Comparison of ENCODE assay signal across 8 cellular contexts in the genomic region with DNA sequence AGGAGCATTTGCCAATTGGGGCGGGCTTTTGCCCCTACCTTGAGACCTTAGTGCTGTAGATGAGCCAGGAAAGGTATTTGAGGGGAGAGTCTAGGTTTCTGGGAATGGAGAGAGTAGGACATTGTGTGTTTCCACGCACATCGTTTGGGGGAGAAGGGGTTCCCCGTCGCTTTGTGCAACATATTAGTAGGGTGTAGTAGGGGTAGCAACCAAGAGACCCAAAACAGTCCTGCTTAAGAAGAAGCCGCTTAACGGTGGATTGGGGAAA. TPM values are rescaled to one million over a fixed set of nuclear protein-coding genes. Genes with fewer than 3 reads are reported as not detected.
DNase-seq lines count a peak whose midpoint lies in the region; ATAC-seq and TF ChIP-seq lines count a peak whose summit lies in the region.

No MANE protein-coding gene starts in this region.

- H3K4me1 ChIP-seq in mesendoderm (ENCODE audit: control insufficient read depth, low read depth, low read length), result no peaks in the 10 kb centered on the region

- H4K8ac ChIP-seq in mesendoderm (ENCODE audit: low read depth, low read length), result peak overlapping the region; percentile 77

- H4K5ac ChIP-seq in mesendoderm (ENCODE audit: low read length), result peak overlapping the region; percentile 82

- H3K27me3 Mint-ChIP-seq in stimulated activated naive CD8-positive, alpha-beta T cell treated with anti-CD3 and anti-CD28 coated beads, Interleukin-15, Interleukin-2, amounts not matched to agents 100 ng/mL and 50 ng/mL, for 24 hours, result no peaks in the 10 kb centered on the region

- H3K9me3 Mint-ChIP-seq in stimulated activated naive CD8-positive, alpha-beta T cell treated with anti-CD3 and anti-CD28 coated beads, Interleukin-15, Interleukin-2, amounts not matched to agents 100 ng/mL and 50 ng/mL, for 24 hours, result no peaks in the 10 kb centered on the region

- no peak overlapping the region for H3K23ac ChIP-seq in mesendoderm (ENCODE audit: low read length)

- H3K27ac Mint-ChIP-seq in stimulated activated naive CD8-positive, alpha-beta T cell treated with anti-CD3 and anti-CD28 coated beads, Interleukin-15, Interleukin-2, amounts not matched to agents 100 ng/mL and 50 ng/mL, for 24 hours, result peak overlapping the region; percentile 94

- H3K79me2 ChIP-seq in mesendoderm (ENCODE audit: control insufficient read depth, insufficient read depth, low read length), result peaks cover 41% of the 10 kb centered on the region

- peak overlapping the region; percentile 91 for H3K4ac ChIP-seq in mesendoderm (ENCODE audit: low read depth, low read length)

- peak overlapping the region; percentile 92 for H3K27ac ChIP-seq in brain microvascular endothelial cell
- peak overlapping the region; percentile 94 for H3K27ac ChIP-seq in mesendoderm (ENCODE audit: low read depth, low read length)

- WGBS in mesendoderm (ENCODE audit: extremely low coverage, insufficient coverage, low lambda C conversion rate), result no CpG with 5 or more reads among the region's 7 CpGs

- no peak for TF ChIP-seq CTCF in brain microvascular endothelial cell (IDR thresholded peaks at IDR 0.05; ENCODE audit: low read depth, low read length, missing control alignments)

- peak overlapping the region; percentile 35 for H2AK5ac ChIP-seq in mesendoderm (ENCODE audit: low read length)

- H3K9ac ChIP-seq in mesendoderm (ENCODE audit: low read length), result peak overlapping the region; percentile 91

- peak overlapping the region; percentile 70 for H3K4me2 ChIP-seq in mesendoderm (ENCODE audit: low read length)

- H3K56ac ChIP-seq in mesendoderm (ENCODE audit: low read length), result peak overlapping the region; percentile 93

- H3K4me3 ChIP-seq in brain microvascular endothelial cell (ENCODE audit: low read depth, low read length) (peak overlapping the region; percentile 62), mesendoderm (ENCODE audit: low read length) (peak overlapping the region; percentile 50)

- no peak overlapping the region for H2BK15ac ChIP-seq in mesendoderm (replicated peaks; ENCODE audit: low read depth)

- H3K4me3 Mint-ChIP-seq in stimulated activated naive CD8-positive, alpha-beta T cell treated with anti-CD3 and anti-CD28 coated beads, Interleukin-15, Interleukin-2, amounts not matched to agents 100 ng/mL and 50 ng/mL, for 24 hours, result peak overlapping the region; percentile 100

- peak overlapping the region; percentile 88 for H2BK120ac ChIP-seq in mesendoderm (ENCODE audit: low read depth, low read length)

- no peaks in the 10 kb centered on the region for H3K79me1 ChIP-seq in mesendoderm (ENCODE audit: low read length)

- no peak for DNase-seq in stimulated activated naive CD8-positive, alpha-beta T cell treated with anti-CD3 and anti-CD28 coated beads, Interleukin-15, Interleukin-2, amounts not matched to agents 100 U/mL and 50 U/mL, for 24 hours
- DNase-seq in brain microvascular endothelial cell (no peak), mesendoderm (no peak), NCI-H446 (lab: John Stamatoyannopoulos, UW) (no peak), dermis blood vessel endothelial cell (no peak), AG20443 (ENCODE audit: low spot score) (no peak), DMS53 (lab: John Stamatoyannopoulos, UW) (no peak)

- no peaks in the 10 kb centered on the region for H3K27me3 ChIP-seq in brain microvascular endothelial cell (replicated peaks)
- no peaks in the 10 kb centered on the region for H3K27me3 ChIP-seq in mesendoderm (ENCODE audit: insufficient read depth, low read length, poor library complexity)

- in situ Hi-C loops in brain microvascular endothelial cell (cut with HindIII; ENCODE audit: low pct_ligation_motif_present, low sequenced_read_pairs), result no loop called here

- peak overlapping the region; percentile 14 for H2BK5ac ChIP-seq in mesendoderm (ENCODE audit: low read length)

- no peak for ATAC-seq in stimulated activated naive CD8-positive, alpha-beta T cell treated with anti-CD3 and anti-CD28 coated beads, Interleukin-15, Interleukin-2, amounts not matched to agents 100 U/mL and 50 U/mL, for 24 hours

- H3K36me3 ChIP-seq in brain microvascular endothelial cell (replicated peaks) (no peaks in the 10 kb centered on the region), mesendoderm (ENCODE audit: control insufficient read depth, insufficient read depth, low read length) (no peaks in the 10 kb centered on the region)

- H3K4me1 Mint-ChIP-seq in stimulated activated naive CD8-positive, alpha-beta T cell treated with anti-CD3 and anti-CD28 coated beads, Interleukin-15, Interleukin-2, amounts not matched to agents 100 ng/mL and 50 ng/mL, for 24 hours (ENCODE audit: low read depth), result peaks cover 30% of the 10 kb centered on the region

- H3K36me3 Mint-ChIP-seq in stimulated activated naive CD8-positive, alpha-beta T cell treated with anti-CD3 and anti-CD28 coated beads, Interleukin-15, Interleukin-2, amounts not matched to agents 100 ng/mL and 50 ng/mL, for 24 hours (ENCODE audit: low read depth), result peaks cover 36% of the 10 kb centered on the region

- peak overlapping the region; percentile 96 for H3K18ac ChIP-seq in mesendoderm (ENCODE audit: low read length)

RNA-seq across cellular contexts. Expression of gene PTGES3, which starts 0.7 kb away (rescaled TPM):
- polyA plus RNA-seq in mesendoderm (2013, experiment 1 of 2), result 469 TPM
- polyA plus RNA-seq in mesendoderm (2013, experiment 2 of 2), result 463 TPM
- 54.1 and 116 TPM in 2 replicates for total RNA-seq in dermis blood vessel endothelial cell

RNA-seq across cellular contexts. Expression of gene NACA, which starts 36.3 kb away (rescaled TPM):
- 2,191 TPM for polyA plus RNA-seq in mesendoderm (2013, experiment 1 of 2)
- polyA plus RNA-seq in mesendoderm (2013, experiment 2 of 2), result 2,194 TPM
- total RNA-seq in dermis blood vessel endothelial cell, result 1,174 and 1,321 TPM in 2 replicates

RNA-seq across cellular contexts. Expression of gene ATP5F1B, which starts 43.0 kb away (rescaled TPM):
- polyA plus RNA-seq in mesendoderm (2013, experiment 1 of 2), result 707 TPM
- 706 TPM for polyA plus RNA-seq in mesendoderm (2013, experiment 2 of 2)
- 402 and 579 TPM in 2 replicates for total RNA-seq in dermis blood vessel endothelial cell

RNA-seq across cellular contexts. Expression of gene BAZ2A, which starts 58.7 kb away (rescaled TPM):
- polyA plus RNA-seq in mesendoderm (2013, experiment 1 of 2), result 66.2 TPM
- 68.8 TPM for polyA plus RNA-seq in mesendoderm (2013, experiment 2 of 2)
- 23.5 and 40.9 TPM in 2 replicates for total RNA-seq in dermis blood vessel endothelial cell
